In the genomic region with DNA sequence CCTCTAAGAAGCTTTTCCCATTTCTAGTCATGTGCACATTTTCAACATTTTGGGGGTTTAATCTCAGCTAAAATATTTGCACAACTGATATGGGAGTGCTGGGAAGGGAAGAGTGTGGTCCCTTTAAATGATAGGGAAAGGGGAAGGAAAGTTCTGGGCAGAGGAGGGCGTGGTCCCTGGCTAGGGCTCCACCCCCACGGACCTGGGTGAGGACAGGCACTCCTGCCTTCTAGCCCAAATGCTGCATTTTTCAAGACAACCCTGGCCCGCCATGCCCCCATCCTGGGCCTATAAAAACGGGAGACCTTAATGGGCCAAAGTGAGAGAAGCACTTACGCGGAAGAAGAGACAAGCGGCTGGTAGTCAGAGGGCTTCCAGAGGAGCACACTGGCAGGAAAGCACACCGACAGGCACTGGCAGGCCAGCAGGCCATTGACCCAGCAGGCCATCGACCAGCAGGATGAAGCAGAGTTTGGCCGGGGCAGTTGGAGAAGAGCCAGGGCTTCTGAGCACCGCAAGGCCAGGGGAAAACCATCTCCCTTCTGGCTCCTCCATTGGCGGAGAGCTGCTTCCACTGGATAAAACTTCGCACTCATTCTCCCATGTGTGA, we compare ENCODE assay signal across 23 cellular contexts.
"Had no signal": no experiment of that assay in that cellular context is flagged by ENCODE, and none has a peak within 500 bp of the region (broad histone marks: within the 10 kb centered on the region; RNA-seq: fewer than 3 reads in every experiment).

No MANE protein-coding gene starts in this region.

- H3K4me3 ChIP-seq: esophagus muscularis mucosa, gastrocnemius medialis, pancreas, psoas muscle, right atrium auricular region, thyroid gland, upper lobe of right lung had no signal

- H3K4me1 ChIP-seq: esophagus muscularis mucosa, gastrocnemius medialis, psoas muscle, right atrium auricular region, thyroid gland, upper lobe of right lung had no signal

- H3K36me3 ChIP-seq: esophagus muscularis mucosa, gastrocnemius medialis, neutrophil, pancreas, right atrium auricular region, thyroid gland, upper lobe of right lung, WERI-Rb-1 had no signal

- H3K27ac ChIP-seq: esophagus muscularis mucosa, gastrocnemius medialis, neutrophil, pancreas, psoas muscle, right atrium auricular region, thyroid gland, upper lobe of right lung, WERI-Rb-1 had no signal

- H3K27me3 ChIP-seq: esophagus muscularis mucosa, gastrocnemius medialis, neutrophil, pancreas, right atrium auricular region, thyroid gland, upper lobe of right lung had no signal

- ATAC-seq: activated CD8-positive, alpha-beta T cell treated with anti-CD3 and anti-CD28 coated beads, Interleukin-2, amount 10 ng/mL, durations not matched to agents 7 days and 5 days; activated naive CD8-positive, alpha-beta T cell treated with anti-CD3 and anti-CD28 coated beads, Interleukin-2, amount 50 U/mL, for 24 hours; gastrocnemius medialis; natural killer cell; pancreas; psoas muscle; stimulated activated naive CD8-positive, alpha-beta T cell treated with anti-CD3 and anti-CD28 coated beads, Interleukin-15, Interleukin-2, amounts not matched to agents 100 U/mL and 50 U/mL, for 24 hours; upper lobe of right lung had no signal

- H3K9me3 ChIP-seq: esophagus muscularis mucosa, gastrocnemius medialis, neutrophil, pancreas, psoas muscle, right atrium auricular region, thyroid gland, upper lobe of right lung had no signal

- DNase-seq: activated CD4-positive, alpha-beta T cell treated with anti-CD3 and anti-CD28 coated beads for 1 hour; activated CD4-positive, alpha-beta T cell treated with anti-CD3 and anti-CD28 coated beads, Interleukin-2, amount 50 U/mL, for 1 hour; activated CD8-positive, alpha-beta T cell treated with anti-CD3 and anti-CD28 coated beads, Interleukin-2, amount 10 ng/mL, durations not matched to agents 7 days and 5 days; activated gamma-delta T cell; activated naive CD4-positive, alpha-beta T cell treated with anti-CD3 and anti-CD28 coated beads, Interleukin-2, amount 50 U/mL, for 16 hours; activated naive CD8-positive, alpha-beta T cell treated with anti-CD3 and anti-CD28 coated beads, Interleukin-2, amount 50 U/mL, for 24 hours; aorta; dermis blood vessel endothelial cell; effector memory CD4-positive, alpha-beta T cell; gastrocnemius medialis; natural killer cell; psoas muscle; stimulated activated CD4-positive, alpha-beta T cell treated with anti-CD3 and anti-CD28 coated beads, Interleukin-4, amount 100 ng/mL, for 24 hours; stimulated activated naive CD8-positive, alpha-beta T cell treated with anti-CD3 and anti-CD28 coated beads, Interleukin-15, Interleukin-2, amounts not matched to agents 100 U/mL and 50 U/mL, for 24 hours; upper lobe of right lung; WERI-Rb-1 had no signal

- FAIRE-seq: endothelial cell of umbilical vein, islet of Langerhans, pancreas had no signal
